ENCODE assay signal across 29 cellular contexts in genomic region chr5:42837601-42838000, GRCh38.
"Had no signal": no experiment of that assay in that cellular context is flagged by ENCODE, and none has a peak within 500 bp of the region (broad histone marks: within the 10 kb centered on the region; RNA-seq: fewer than 3 reads in every experiment).

No MANE protein-coding gene starts in this region.

- H3K9me3 ChIP-seq: neutrophil, pancreas, prostate gland, suprapubic skin, testis, tibial artery, transverse colon, vagina had no signal

- H3K4me1 ChIP-seq: pancreas, prostate gland had no signal

- FAIRE-seq: pancreas, urothelium cell line had no signal

- ATAC-seq: naive thymus-derived CD8-positive, alpha-beta T cell; natural killer cell treated with Interleukin-12 subunit alpha and Interleukin-12 subunit beta and Interleukin-15 and Interleukin-18, amount 100 ng/mL, for 72 hours; right cardiac atrium; sciatic nerve; stimulated activated memory B cell treated with anti-CD40 and anti-IgM and Interleukin-4, amounts not matched to agents 10 μg/mL and 1 μg/mL and 100 μg/mL, for 72 hours; stimulated activated naive CD8-positive, alpha-beta T cell treated with anti-CD3 and anti-CD28 coated beads, Interleukin-15, amount 100 ng/mL, for 72 hours; stimulated activated naive CD8-positive, alpha-beta T cell treated with anti-CD3 and anti-CD28 coated beads, Interleukin-15, Interleukin-2, amounts not matched to agents 100 U/mL and 50 U/mL, for 24 hours had no signal

- H3K27me3 ChIP-seq: neutrophil, pancreas, spleen, suprapubic skin, testis, tibial artery, transverse colon, vagina had no signal

- H3K4me3 ChIP-seq: pancreas, prostate gland, skin epidermis, smooth muscle cell, spleen, suprapubic skin, testis, tibial artery, transverse colon, vagina had no signal

- H3K27ac ChIP-seq: neutrophil, pancreas, prostate gland, skin epidermis, spleen, suprapubic skin, testis, tibial artery, transverse colon, vagina had no signal

- H3K4me2 ChIP-seq: smooth muscle cell had no signal

- DNase-seq: naive thymus-derived CD8-positive, alpha-beta T cell; nephron progenitor cell; nucleus accumbens; pancreas; retina; right cardiac atrium; spleen; stimulated activated CD4-positive, alpha-beta T cell treated with anti-CD3 and anti-CD28 coated beads, Interleukin-12 subunit alpha, Interleukin-12 subunit beta, amount 100 ng/mL, for 4 hours; stimulated activated CD4-positive, alpha-beta T cell treated with anti-CD3 and anti-CD28 coated beads, Interleukin-1b, Interleukin-23, amount 100 ng/mL, for 48 hours; stimulated activated CD4-positive, alpha-beta T cell treated with anti-CD3 and anti-CD28 coated beads, Interleukin-4, amount 100 ng/mL, for 1 hour; stimulated activated CD4-positive, alpha-beta T cell treated with anti-CD3 and anti-CD28 coated beads, Interleukin-4, amount 100 ng/mL, for 4 hours; stimulated activated CD8-positive, alpha-beta memory T cell treated with anti-CD3 and anti-CD28 coated beads, Interleukin-4, amount 100 ng/mL, for 48 hours; stimulated activated naive CD4-positive, alpha-beta T cell; stimulated activated naive CD8-positive, alpha-beta T cell treated with anti-CD3 and anti-CD28 coated beads, Interleukin-15, amount 100 ng/mL, for 72 hours; stimulated activated naive CD8-positive, alpha-beta T cell treated with anti-CD3 and anti-CD28 coated beads, Interleukin-15, Interleukin-2, amounts not matched to agents 100 U/mL and 50 U/mL, for 24 hours; substantia nigra; testis; transverse colon had no signal

- H3K36me3 ChIP-seq: neutrophil, pancreas, prostate gland, spleen, suprapubic skin, tibial artery, transverse colon, vagina had no signal
